In genomic region chr9:10633785-10634184, GRCh38 we compare ENCODE assay signal across 23 cellular contexts. TPM values are rescaled to one million over a fixed set of nuclear protein-coding genes. Genes with fewer than 3 reads are reported as not detected.
"Had no signal": no experiment of that assay in that cellular context is flagged by ENCODE, and none has a peak within 500 bp of the region (broad histone marks: within the 10 kb centered on the region; RNA-seq: fewer than 3 reads in every experiment).

No MANE protein-coding gene starts in this region.

- H3K9me3 Mint-ChIP-seq: nephron had no signal

- H3K4me3 Mint-ChIP-seq: effector memory CD8-positive, alpha-beta T cell; naive thymus-derived CD4-positive, alpha-beta T cell; nephron; stimulated activated naive CD8-positive, alpha-beta T cell treated with anti-CD3 and anti-CD28 coated beads, Interleukin-15, amount 100 ng/mL, for 72 hours had no signal

- H3K36me3 Mint-ChIP-seq: naive thymus-derived CD4-positive, alpha-beta T cell had no signal

- H3K4me3 ChIP-seq: left lung, ovary, right lobe of liver, smooth muscle cell, suprapubic skin, thyroid gland had no signal

- H3K4me2 ChIP-seq: smooth muscle cell had no signal

- H3K27me3 Mint-ChIP-seq: effector memory CD8-positive, alpha-beta T cell; naive thymus-derived CD4-positive, alpha-beta T cell; stimulated activated naive CD8-positive, alpha-beta T cell treated with anti-CD3 and anti-CD28 coated beads, Interleukin-15, amount 100 ng/mL, for 72 hours had no signal

- H3K27me3 ChIP-seq: left lung, ovary, right lobe of liver, suprapubic skin, thyroid gland had no signal

- DNase-seq: cortex of kidney; effector memory CD8-positive, alpha-beta T cell; hypothalamus; left cardiac atrium; mesenchymal stem cell; midbrain; naive thymus-derived CD4-positive, alpha-beta T cell; nucleus accumbens; ovary; retina; right lobe of liver; stimulated activated CD4-positive, alpha-beta T cell treated with anti-CD3 and anti-CD28 coated beads, Interleukin-12 subunit alpha, Interleukin-12 subunit beta, amount 100 ng/mL, for 4 hours; stimulated activated CD4-positive, alpha-beta T cell treated with anti-CD3 and anti-CD28 coated beads, Interleukin-1b, Interleukin-23, amount 100 ng/mL, for 48 hours; stimulated activated CD4-positive, alpha-beta T cell treated with anti-CD3 and anti-CD28 coated beads, Interleukin-4, amount 100 ng/mL, for 1 hour; stimulated activated CD8-positive, alpha-beta memory T cell treated with anti-CD3 and anti-CD28 coated beads, Interleukin-4, amount 100 ng/mL, for 48 hours; stimulated activated naive CD4-positive, alpha-beta T cell; stimulated activated naive CD8-positive, alpha-beta T cell treated with anti-CD3 and anti-CD28 coated beads, Interleukin-15, amount 100 ng/mL, for 72 hours; thyroid gland; trophoblast cell had no signal

- H3K27ac Mint-ChIP-seq: effector memory CD8-positive, alpha-beta T cell; naive thymus-derived CD4-positive, alpha-beta T cell; nephron; stimulated activated naive CD8-positive, alpha-beta T cell treated with anti-CD3 and anti-CD28 coated beads, Interleukin-15, amount 100 ng/mL, for 72 hours had no signal

- H3K36me3 ChIP-seq: left lung, ovary, right lobe of liver, suprapubic skin, thyroid gland had no signal

- H3K4me1 Mint-ChIP-seq: naive thymus-derived CD4-positive, alpha-beta T cell; nephron; stimulated activated naive CD8-positive, alpha-beta T cell treated with anti-CD3 and anti-CD28 coated beads, Interleukin-15, amount 100 ng/mL, for 72 hours had no signal

- H3K4me1 ChIP-seq: left lung, right lobe of liver, suprapubic skin, thyroid gland had no signal

- H3K9me3 ChIP-seq: left lung, ovary, right lobe of liver, suprapubic skin, thyroid gland had no signal

- H3K27ac ChIP-seq: left lung, ovary, right lobe of liver, suprapubic skin, thyroid gland had no signal

RNA-seq across cellular contexts. Expression of gene PTPRD, which starts 21.0 kb away (rescaled TPM):
- polyA plus RNA-seq: naive thymus-derived CD4-positive, alpha-beta T cell had no signal
